ENCODE assay signal across 33 cellular contexts in the genomic region with DNA sequence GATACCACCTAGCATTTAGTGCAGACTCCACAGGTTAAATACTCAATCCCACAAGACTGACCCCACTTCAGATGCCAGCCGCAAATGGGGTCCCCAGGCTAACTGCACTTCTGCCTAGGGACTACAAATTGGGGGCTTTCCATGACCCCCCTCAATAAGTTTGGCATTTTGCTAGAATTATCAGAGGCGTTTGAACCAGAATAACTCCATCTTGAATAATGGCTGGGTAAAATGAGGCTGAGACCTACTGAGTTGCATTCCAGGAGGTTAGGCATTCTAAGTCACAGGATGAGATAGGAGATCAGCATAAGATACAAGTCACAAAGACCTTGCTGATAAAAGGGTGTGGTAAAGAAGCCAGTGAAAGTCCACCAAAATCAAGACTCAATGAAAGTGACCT.
"Had no signal": no experiment of that assay in that cellular context is flagged by ENCODE, and none has a peak within 500 bp of the region (broad histone marks: within the 10 kb centered on the region; RNA-seq: fewer than 3 reads in every experiment).

No MANE protein-coding gene starts in this region.

- H3K4me3 Mint-ChIP-seq: activated B cell treated with CpG ODN at 0.5 μM for 24 hours; activated CD4-positive, alpha-beta memory T cell treated with anti-CD3 and anti-CD28 coated beads for 36 hours; activated CD4-positive, alpha-beta T cell treated with anti-CD3 and anti-CD28 coated beads, Interleukin-2, amount 10 ng/mL, durations not matched to agents 7 days and 5 days; activated CD8-positive, alpha-beta T cell treated with anti-CD3 and anti-CD28 coated beads for 36 hours; activated naive CD4-positive, alpha-beta T cell treated with anti-CD3 and anti-CD28 coated beads for 36 hours; activated naive CD4-positive, alpha-beta T cell treated with anti-CD3 and anti-CD28 coated beads, Interleukin-2, amount 50 U/mL, for 24 hours; activated naive CD8-positive, alpha-beta T cell; activated naive CD8-positive, alpha-beta T cell treated with anti-CD3 and anti-CD28 coated beads, Interleukin-2, amount 50 U/mL, for 24 hours; activated T-cell treated with anti-CD3 and anti-CD28 coated beads, Interleukin-2, amount 50 U/mL, for 4 hours; activated T-cell treated with anti-CD3 and anti-CD28 coated beads, Interleukin-2, amount 50 U/mL, for 72 hours; activated T-helper 1 cell treated with anti-CD3 and anti-CD28 coated beads, Interleukin-12 subunit alpha, Interleukin-12 subunit beta, Interleukin-2, Interleukin-4 antibody, amounts not matched to agents 30 ng/mL and 10 ng/mL and 1 ng/mL, durations not matched to agents 14 hours and 24 hours and 36 hours; activated T-helper 17 cell treated with anti-CD3 and anti-CD28 coated beads, Interleukin-2, amount 50 U/mL, for 72 hours; brain; T-helper 1 cell treated with Interleukin-12 subunit alpha and Interleukin-12 subunit beta and Interleukin-4 antibody, amounts not matched to agents 30 μg/mL and 1 μg/mL, for 36 hours; T-helper 2 cell treated with Interferon-gamma antibody and Interleukin-4, amounts not matched to agents 5 μg/mL and 100 μg/mL, for 36 hours had no signal

- H3K9me3 Mint-ChIP-seq: activated B cell treated with CpG ODN at 0.5 μM for 24 hours; activated CD4-positive, alpha-beta memory T cell treated with anti-CD3 and anti-CD28 coated beads for 36 hours; activated CD8-positive, alpha-beta T cell treated with anti-CD3 and anti-CD28 coated beads for 36 hours; activated naive CD4-positive, alpha-beta T cell treated with anti-CD3 and anti-CD28 coated beads for 36 hours; activated naive CD4-positive, alpha-beta T cell treated with anti-CD3 and anti-CD28 coated beads, Interleukin-2, amount 50 U/mL, for 24 hours; activated naive CD8-positive, alpha-beta T cell treated with anti-CD3 and anti-CD28 coated beads, Interleukin-2, amount 10 ng/mL, durations not matched to agents 7 days and 5 days; activated naive CD8-positive, alpha-beta T cell treated with anti-CD3 and anti-CD28 coated beads, Interleukin-2, amount 50 U/mL, for 24 hours; activated T-cell treated with anti-CD3 and anti-CD28 coated beads, Interleukin-2, amount 50 U/mL, for 4 hours; activated T-cell treated with anti-CD3 and anti-CD28 coated beads, Interleukin-2, amount 50 U/mL, for 72 hours; activated T-helper 17 cell treated with anti-CD3 and anti-CD28 coated beads, Interleukin-2, amount 50 U/mL, for 72 hours; T-helper 1 cell treated with Interleukin-12 subunit alpha and Interleukin-12 subunit beta and Interleukin-4 antibody, amounts not matched to agents 30 μg/mL and 1 μg/mL, for 36 hours; T-helper 2 cell treated with Interferon-gamma antibody and Interleukin-4, amounts not matched to agents 5 μg/mL and 100 μg/mL, for 36 hours had no signal

- DNase-seq: activated B cell treated with CpG ODN at 0.5 μM for 24 hours; activated CD4-positive, alpha-beta memory T cell treated with anti-CD3 and anti-CD28 coated beads for 36 hours; activated CD4-positive, alpha-beta T cell treated with anti-CD3 and anti-CD28 coated beads for 4 hours; activated CD4-positive, alpha-beta T cell treated with anti-CD3 and anti-CD28 coated beads, Interleukin-2, amount 10 ng/mL, durations not matched to agents 7 days and 5 days; activated CD4-positive, CD25-positive, alpha-beta regulatory T cell treated with anti-CD3 and anti-CD28 coated beads, Interleukin-2, amount 50 U/mL, for 72 hours; activated CD8-positive, alpha-beta memory T cell treated with anti-CD3 and anti-CD28 coated beads, Interleukin-2, amount 50 U/mL, for 4 hours; activated CD8-positive, alpha-beta T cell treated with anti-CD3 and anti-CD28 coated beads for 36 hours; activated effector memory CD4-positive, alpha-beta T cell treated with anti-CD3 and anti-CD28 coated beads, Interleukin-2, amount 50 U/mL, for 16 hours; activated gamma-delta T cell treated with Interleukin-2 at 50 U/mL for 16 hours; activated naive CD4-positive, alpha-beta T cell; activated naive CD4-positive, alpha-beta T cell treated with anti-CD3 and anti-CD28 coated beads for 36 hours; activated naive CD8-positive, alpha-beta T cell treated with anti-CD3 and anti-CD28 coated beads, Interleukin-2, amount 10 ng/mL, durations not matched to agents 7 days and 5 days; activated naive CD8-positive, alpha-beta T cell treated with anti-CD3 and anti-CD28 coated beads, Interleukin-2, amount 50 U/mL, for 24 hours; activated T-cell treated with anti-CD3 and anti-CD28 coated beads for 4 hours; activated T-cell treated with anti-CD3 and anti-CD28 coated beads, Interleukin-2, amount 50 U/mL, for 1 hour; activated T-cell treated with anti-CD3 and anti-CD28 coated beads, Interleukin-2, amount 50 U/mL, for 4 hours; activated T-cell treated with anti-CD3 and anti-CD28 coated beads, Interleukin-2, amount 50 U/mL, for 72 hours; amygdala; anterior cingulate cortex; central memory CD4-positive, alpha-beta T cell; T-helper 1 cell; T-helper 2 cell; T-helper 9 cell had no signal

- H3K4me3 ChIP-seq: ascending aorta had no signal

- H3K36me3 ChIP-seq: ascending aorta had no signal

- H3K9me3 ChIP-seq: ascending aorta had no signal

- H3K27me3 ChIP-seq: ascending aorta had no signal

- ATAC-seq: activated CD8-positive, alpha-beta T cell treated with anti-CD3 and anti-CD28 coated beads for 36 hours; activated naive CD8-positive, alpha-beta T cell treated with anti-CD3 and anti-CD28 coated beads, Interleukin-2, amount 50 U/mL, for 24 hours; activated T-cell treated with anti-CD3 and anti-CD28 coated beads, Interleukin-2, amount 50 U/mL, for 4 hours; activated T-cell treated with anti-CD3 and anti-CD28 coated beads, Interleukin-2, amount 50 U/mL, for 72 hours had no signal

- H3K27ac ChIP-seq: ascending aorta, VCaP had no signal

- H3K27ac Mint-ChIP-seq: activated B cell treated with CpG ODN at 0.5 μM for 24 hours; activated CD4-positive, alpha-beta memory T cell treated with anti-CD3 and anti-CD28 coated beads for 36 hours; activated CD4-positive, alpha-beta T cell treated with anti-CD3 and anti-CD28 coated beads, Interleukin-2, amount 10 ng/mL, durations not matched to agents 7 days and 5 days; activated CD8-positive, alpha-beta T cell treated with anti-CD3 and anti-CD28 coated beads for 36 hours; activated naive CD4-positive, alpha-beta T cell treated with anti-CD3 and anti-CD28 coated beads for 36 hours; activated naive CD4-positive, alpha-beta T cell treated with anti-CD3 and anti-CD28 coated beads, Interleukin-2, amount 50 U/mL, for 24 hours; activated naive CD8-positive, alpha-beta T cell treated with anti-CD3 and anti-CD28 coated beads, Interleukin-2, amount 10 ng/mL, durations not matched to agents 7 days and 5 days; activated naive CD8-positive, alpha-beta T cell treated with anti-CD3 and anti-CD28 coated beads, Interleukin-2, amount 50 U/mL, for 24 hours; activated T-cell treated with anti-CD3 and anti-CD28 coated beads, Interleukin-2, amount 50 U/mL, for 72 hours; brain; T-helper 1 cell treated with Interleukin-12 subunit alpha and Interleukin-12 subunit beta and Interleukin-4 antibody, amounts not matched to agents 30 μg/mL and 1 μg/mL, for 36 hours; T-helper 2 cell treated with Interferon-gamma antibody and Interleukin-4, amounts not matched to agents 5 μg/mL and 100 μg/mL, for 36 hours had no signal

- H3K27me3 Mint-ChIP-seq: activated B cell treated with CpG ODN at 0.5 μM for 24 hours; activated CD4-positive, alpha-beta memory T cell treated with anti-CD3 and anti-CD28 coated beads for 36 hours; activated CD4-positive, alpha-beta T cell treated with anti-CD3 and anti-CD28 coated beads, Interleukin-2, amount 10 ng/mL, durations not matched to agents 7 days and 5 days; activated CD8-positive, alpha-beta T cell treated with anti-CD3 and anti-CD28 coated beads for 36 hours; activated naive CD4-positive, alpha-beta T cell treated with anti-CD3 and anti-CD28 coated beads, Interleukin-2, amount 50 U/mL, for 24 hours; activated naive CD8-positive, alpha-beta T cell; activated naive CD8-positive, alpha-beta T cell treated with anti-CD3 and anti-CD28 coated beads, Interleukin-2, amount 10 ng/mL, durations not matched to agents 7 days and 5 days; activated naive CD8-positive, alpha-beta T cell treated with anti-CD3 and anti-CD28 coated beads, Interleukin-2, amount 50 U/mL, for 24 hours; activated T-helper 17 cell treated with anti-CD3 and anti-CD28 coated beads, Interleukin-2, amount 50 U/mL, for 72 hours; brain had no signal

- FAIRE-seq: TTC549 had no signal
